8 cellular contexts compared by ENCODE assay signal in the genomic region with DNA sequence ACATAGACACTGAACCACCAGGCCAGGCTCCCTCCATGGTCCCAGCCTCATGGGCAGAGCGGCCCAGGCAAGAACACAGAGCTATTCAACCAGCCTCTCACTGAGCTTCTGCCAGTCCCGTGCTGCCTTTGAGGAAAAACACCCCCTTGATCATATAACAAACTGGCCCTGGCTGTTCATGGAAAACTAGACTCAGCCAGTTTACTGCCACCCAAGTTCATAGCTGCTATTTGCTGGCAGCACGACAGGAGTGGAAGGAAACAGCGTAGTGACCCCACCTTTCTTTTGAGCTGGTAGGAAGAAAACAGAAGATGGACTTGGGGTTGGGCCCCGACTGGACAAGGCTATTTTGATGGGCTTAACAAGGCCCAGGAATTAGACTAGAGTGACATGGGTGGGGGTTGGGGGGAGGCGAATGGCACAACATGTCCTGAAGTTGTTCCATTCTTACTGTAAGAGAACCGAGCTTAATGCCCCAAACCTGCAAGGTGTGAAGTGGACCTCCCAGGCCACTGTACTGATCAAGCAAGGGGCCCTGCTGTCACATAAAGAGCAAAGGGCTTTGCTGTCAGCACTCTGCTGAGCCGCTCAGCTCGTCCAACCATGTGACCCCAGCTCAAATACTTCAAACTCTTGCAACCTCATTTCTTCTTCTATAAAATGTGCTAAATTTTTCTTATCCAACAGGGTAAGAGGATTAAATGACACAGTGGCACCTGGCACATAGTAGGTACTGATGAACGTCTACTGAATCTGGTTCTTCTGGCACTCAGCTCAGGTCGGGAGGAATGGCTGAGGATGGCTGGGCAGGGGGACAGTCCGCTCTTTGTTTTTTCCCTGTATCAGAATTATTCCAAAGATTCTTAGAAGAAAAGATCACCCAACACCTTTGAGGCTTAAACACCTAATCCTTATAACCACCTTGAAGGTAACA. TPM values are rescaled to one million over a fixed set of nuclear protein-coding genes. Genes with fewer than 3 reads are reported as not detected.
DNase-seq lines count a peak whose midpoint lies in the region; ATAC-seq and TF ChIP-seq lines count a peak whose summit lies in the region.

No MANE protein-coding gene starts in this region.

- no peaks in the 10 kb centered on the region for H3K9me3 ChIP-seq in CD8-positive, alpha-beta memory T cell (ENCODE audit: low read length)
- H3K9me3 ChIP-seq in Panc1 (ENCODE audit: control insufficient read depth, insufficient read depth, low read depth, low read length) (no peaks in the 10 kb centered on the region), esophagus muscularis mucosa (no peaks in the 10 kb centered on the region)

- peak overlapping the region; percentile 7 to 99 (median 92) for H3K27ac Mint-ChIP-seq in CD8-positive, alpha-beta memory T cell
- peak overlapping the region; percentile 69 for H3K27ac Mint-ChIP-seq in progenitor cell of endocrine pancreas

- in situ Hi-C loops in Panc1 (cut with HindIII; ENCODE audit: low pct_unique_long_range_greater_than_20kb, low sequenced_read_pairs) = no loop called here

- TF ChIP-seq EP300 in esophagus muscularis mucosa (IDR thresholded peaks at IDR 0.05) = no peak

- TF ChIP-seq CTCF in Panc1 (IDR thresholded peaks at IDR 0.05) (no peak), esophagus muscularis mucosa (IDR thresholded peaks at IDR 0.05) (no peak), progenitor cell of endocrine pancreas (IDR thresholded peaks at IDR 0.05; ENCODE audit: unreplicated experiment) (no peak), lower leg skin (IDR thresholded peaks at IDR 0.05) (no peak)

- 53% methylated on average over 11 of the region's 12 CpGs for WGBS in esophagus muscularis mucosa
- WGBS in lower leg skin, 2 donors = 62 to 66% methylated on average over 12 of the region's 12 CpGs

- H3K9me3 Mint-ChIP-seq in CD8-positive, alpha-beta memory T cell = no peaks in the 10 kb centered on the region
- H3K9me3 Mint-ChIP-seq in progenitor cell of endocrine pancreas (ENCODE audit: low read depth) = no peaks in the 10 kb centered on the region

- H3K4me3 Mint-ChIP-seq in CD8-positive, alpha-beta memory T cell = peak overlapping the region; percentile 41 to 100 (median 83)
- H3K4me3 Mint-ChIP-seq in progenitor cell of endocrine pancreas (ENCODE audit: low read depth) = no peak overlapping the region

- CTCF ChIA-PET in CD8-positive, alpha-beta memory T cell (lab: Charles Lee) = interaction anchor here (0.8 to 5.7 kb wide), 5 partner anchors 12 to 551 kb away, joined by 3 to 51 read pairs (median 17); partner anchors contain the start of gene USP3
- CTCF ChIA-PET in Panc1 (lab: Charles Lee) = interaction anchor here (0.6 to 1.7 kb wide), 3 partner anchors 15 to 132 kb away, joined by 3 to 4 read pairs (median 4); no protein-coding TSS in a partner anchor

- intact Hi-C loops in Panc1 (cut with micrococcal nuclease; ENCODE audit: unreplicated experiment) (loop anchor here (5.0 kb wide), 1 partner anchor 131 kb away; no protein-coding TSS in a partner anchor), esophagus muscularis mucosa (cut with DNase I) (loop anchor here (5.0 kb wide), 3 partner anchors 46 to 131 kb away; no protein-coding TSS in a partner anchor), lower leg skin (cut with DNase I; ENCODE audit: low total_unique reads) (loop anchor here (5.0 to 10.0 kb wide), 2 partner anchors 74 to 131 kb away; no protein-coding TSS in a partner anchor)

- no peak overlapping the region for H3K4me3 ChIP-seq in CD8-positive, alpha-beta memory T cell (ENCODE audit: low read length)
- H3K4me3 ChIP-seq in Panc1 (ENCODE audit: low read depth in 2 of 2, low read length in 2 of 2) (no peak overlapping the region), esophagus muscularis mucosa (peak overlapping the region; percentile 75 to 78 (median 77)), lower leg skin (ENCODE audit: low read depth, poor library complexity, severe bottlenecking) (no peak overlapping the region)

- peaks cover 51 to 74% (median 60%) of the 10 kb centered on the region in 3 donors for H3K4me1 Mint-ChIP-seq in CD8-positive, alpha-beta memory T cell
- H3K4me1 Mint-ChIP-seq in progenitor cell of endocrine pancreas (ENCODE audit: low read depth) = peaks cover 24% of the 10 kb centered on the region

- POLR2A ChIA-PET in CD8-positive, alpha-beta memory T cell (lab: Charles Lee) = interaction anchor here (0.5 to 4.2 kb wide), 4 partner anchors 12 to 119 kb away, joined by 4 to 36 read pairs (median 11); partner anchors contain the start of gene USP3
- POLR2A ChIA-PET in Panc1 (lab: Charles Lee) = interaction anchor here (0.5 to 0.6 kb wide), 3 partner anchors 73 to 361 kb away, joined by 3 to 5 read pairs (median 4); no protein-coding TSS in a partner anchor

- no peaks in the 10 kb centered on the region for H3K27me3 ChIP-seq in CD8-positive, alpha-beta memory T cell (ENCODE audit: insufficient read depth, low read length, poor library complexity, severe bottlenecking)
- no peaks in the 10 kb centered on the region for H3K27me3 ChIP-seq in Panc1 (ENCODE audit: control insufficient read depth, insufficient read depth, low read length)
- no peaks in the 10 kb centered on the region for H3K27me3 ChIP-seq in esophagus muscularis mucosa

- BruUV-seq in Panc1 (replicated peaks; lab: Mats Ljungman, UMichigan) = no TSS peak

- TF ChIP-seq POLR2A in esophagus muscularis mucosa (IDR thresholded peaks at IDR 0.05; ENCODE audit: low read depth) = no peak
- no peak for TF ChIP-seq POLR2A in lower leg skin (IDR thresholded peaks at IDR 0.05)

- no peak for DNase-seq in CD8-positive, alpha-beta memory T cell
- no peak for DNase-seq in Panc1 (ENCODE audit: low read depth, low spot score)
- peak; percentile 87 for DNase-seq in esophagus muscularis mucosa (ENCODE audit: extremely low spot score)
- DNase-seq in progenitor cell of endocrine pancreas (ENCODE audit: low spot score, unreplicated experiment) = no peak
- no peak for DNase-seq in lower leg skin (ENCODE audit: low spot score in 2 of 2)
- no peak for DNase-seq in NCI-H1048 (lab: John Stamatoyannopoulos, UW)
- DNase-seq in HK-2 (ENCODE audit: unreplicated experiment) = no peak

- ATAC-seq in Panc1 (no peak), HG02973 (IDR thresholded peaks at IDR 0.05; ENCODE audit: unreplicated experiment) (no peak)

- H3K36me3 ChIP-seq in CD8-positive, alpha-beta memory T cell (ENCODE audit: insufficient read depth, low read length) = no peaks in the 10 kb centered on the region
- H3K36me3 ChIP-seq in Panc1 (ENCODE audit: control insufficient read depth, insufficient read depth, low read length) (no peaks in the 10 kb centered on the region), esophagus muscularis mucosa (peaks cover 0 to 7% (median 1%) of the 10 kb centered on the region in 4 donors)

- peaks cover 0 to 18% (median 0%) of the 10 kb centered on the region in 3 donors for H3K36me3 Mint-ChIP-seq in CD8-positive, alpha-beta memory T cell
- H3K36me3 Mint-ChIP-seq in progenitor cell of endocrine pancreas (ENCODE audit: insufficient read depth) = peaks cover 2% of the 10 kb centered on the region

- H3K4me1 ChIP-seq in CD8-positive, alpha-beta memory T cell (ENCODE audit: insufficient read depth, low read length) = peaks cover 25% of the 10 kb centered on the region
- H3K4me1 ChIP-seq in Panc1 (ENCODE audit: control insufficient read depth, insufficient read depth, low read length) = peaks cover 16% of the 10 kb centered on the region
- H3K4me1 ChIP-seq in esophagus muscularis mucosa = peaks cover 62 to 83% (median 79%) of the 10 kb centered on the region in 4 donors

- H3K27me3 Mint-ChIP-seq in CD8-positive, alpha-beta memory T cell = no peaks in the 10 kb centered on the region
- H3K27me3 Mint-ChIP-seq in progenitor cell of endocrine pancreas = peaks cover 13% of the 10 kb centered on the region

- no peak overlapping the region for H3K27ac ChIP-seq in CD8-positive, alpha-beta memory T cell (ENCODE audit: low read depth, low read length)
- H3K27ac ChIP-seq in Panc1 (ENCODE audit: low read length) (peak overlapping the region; percentile 91; the same call in 1 of the 2 replicates), esophagus muscularis mucosa (replicated peaks in 1 of 4) (peak overlapping the region; percentile 88 to 91 (median 90))

RNA-seq across cellular contexts. Expression of gene FBXL22, which starts 1.5 kb away (rescaled TPM):
- 1 to 10 TPM in 1 of 2 experiments, under 1 TPM in 1; 0.84 to 1.1 TPM for total RNA-seq in CD8-positive, alpha-beta memory T cell
- polyA plus RNA-seq in CD8-positive, alpha-beta memory T cell = 0.97 TPM
- 0.54 TPM for total RNA-seq in Panc1 (2021; ENCODE audit: unreplicated experiment)
- 0.73 TPM for polyA plus RNA-seq in Panc1 (2012; ENCODE audit: insufficient read length)
- total RNA-seq in esophagus muscularis mucosa = 10 to 100 TPM; 14.4 to 81.6 (median 46.3) TPM
- total RNA-seq in progenitor cell of endocrine pancreas = 0.29 and 0.31 TPM in 2 replicates
- 1 to 10 TPM in 2 of 4 donors, under 1 TPM in 1, not detected in 1; 0.25 to 4.2 (median 1.2) TPM for total RNA-seq in lower leg skin

Comparison
In these comparisons a context has a peak if more than half of its experiments do, and no peak if none do; other contexts are left out.
1. H3K4me3 ChIP-seq: peak in esophagus muscularis mucosa (4 of 4); none in CD8-positive, alpha-beta memory T cell (single experiment), Panc1 (0 of 2) and lower leg skin (single experiment).